ENCODE assay signal across 1 cellular context in the genomic region with DNA sequence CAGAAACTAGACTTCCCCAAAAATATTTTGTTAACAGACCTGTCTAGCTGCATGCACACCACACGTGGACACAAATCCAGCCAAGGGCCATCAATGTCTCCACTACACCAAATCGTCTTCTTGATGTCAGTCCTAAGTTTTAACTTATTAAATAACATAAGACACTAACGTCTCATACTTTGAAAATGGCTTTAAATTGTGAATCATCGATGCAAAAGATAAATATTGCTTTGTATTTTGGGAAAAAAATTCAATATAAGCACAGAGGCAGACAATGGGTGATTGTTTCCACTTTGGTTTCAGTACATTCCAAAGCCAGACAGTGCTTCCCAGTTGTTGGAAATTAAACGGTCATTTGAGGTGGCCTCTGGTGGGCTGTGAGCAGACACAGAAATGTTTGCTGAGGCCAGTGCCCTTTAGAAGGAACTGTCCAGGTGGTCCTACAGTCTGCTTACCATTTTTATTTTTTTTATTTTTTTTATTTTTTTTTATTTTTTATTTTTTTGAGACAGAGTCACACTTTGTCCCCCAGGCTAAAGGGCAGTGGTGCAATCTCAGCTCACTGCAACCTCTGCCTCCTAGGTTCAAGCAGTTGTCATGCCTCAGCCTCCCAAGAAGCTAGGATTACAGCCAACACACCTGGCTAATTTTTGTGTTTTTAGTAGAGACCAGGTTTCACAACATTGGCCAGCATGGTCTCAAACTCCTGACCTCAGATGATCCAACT.
TF ChIP-seq lines count a peak whose summit lies in the region.

No MANE protein-coding gene starts in this region.

TF ChIP-seq in endothelial cell of umbilical vein, 7 proteins besides CTCF, POLR2A, EP300 and RAD21:
- TF ChIP-seq GATA2 (IDR thresholded peaks at IDR 0.05; ENCODE audit: insufficient read depth, insufficient read length, low read depth, low read length), result no peak
- TF ChIP-seq MYC (IDR thresholded peaks at IDR 0.05; ENCODE audit: low read depth, low read length), result no peak
- no peak for TF ChIP-seq POLR2AphosphoS5 (IDR thresholded peaks at IDR 0.05; ENCODE audit: insufficient read depth, low read depth, low read length)
- TF ChIP-seq, protein P1, sequence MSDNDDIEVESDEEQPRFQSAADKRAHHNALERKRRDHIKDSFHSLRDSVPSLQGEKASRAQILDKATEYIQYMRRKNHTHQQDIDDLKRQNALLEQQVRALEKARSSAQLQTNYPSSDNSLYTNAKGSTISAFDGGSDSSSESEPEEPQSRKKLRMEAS (IDR thresholded peaks at IDR 0.05; ENCODE audit: insufficient read depth, insufficient read length), result no peak
- TF ChIP-seq EZH2 (IDR thresholded peaks at IDR 0.05; ENCODE audit: borderline replicate concordance, low read depth, low read length, severe bottlenecking), result no peak
TF ChIP-seq in endothelial cell of umbilical vein: peak in this region for 0.
